13 cellular contexts compared by ENCODE assay signal in the genomic region with DNA sequence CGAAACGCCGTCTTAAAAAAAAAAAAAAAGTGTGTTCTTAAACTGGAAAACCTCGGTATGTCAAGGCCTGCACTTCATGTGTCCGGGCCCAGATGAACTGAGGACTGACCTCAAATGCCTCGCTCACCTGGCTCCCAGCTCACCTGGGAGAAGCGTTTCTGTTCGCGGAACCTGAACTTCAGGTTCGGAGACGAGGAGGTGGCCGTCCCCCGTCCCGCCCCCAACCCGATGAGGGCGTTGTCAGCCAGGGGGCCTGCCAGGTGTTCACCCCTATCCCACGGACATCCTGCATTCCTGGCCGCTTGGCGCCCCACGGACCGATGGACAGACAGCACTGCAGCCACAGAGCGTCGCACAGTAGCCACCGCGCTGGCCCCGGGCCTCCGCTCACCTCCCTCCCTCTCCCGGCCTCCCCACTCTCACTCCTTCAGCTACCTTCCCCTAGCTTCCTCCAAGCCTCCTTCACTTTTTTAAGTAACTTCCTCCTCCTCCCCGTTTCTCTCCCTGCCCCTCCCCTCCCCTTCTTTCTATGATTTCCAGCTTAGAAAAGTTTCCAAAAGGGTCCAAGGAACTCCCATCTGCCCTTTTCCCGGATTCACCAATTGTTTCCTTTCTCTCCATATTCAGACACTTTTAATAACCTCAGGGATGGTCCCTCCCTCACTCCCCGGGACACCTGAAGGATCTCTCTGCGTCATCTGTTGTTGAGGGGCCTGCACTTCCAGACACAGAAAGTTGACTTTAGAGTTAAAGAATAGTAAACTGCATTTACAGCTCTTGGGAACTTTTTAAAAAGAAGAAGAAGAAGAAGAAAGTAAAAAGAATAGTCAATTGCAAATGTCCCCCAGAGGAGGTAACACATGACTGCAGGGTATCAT. TPM values are rescaled to one million over a fixed set of nuclear protein-coding genes. Genes with fewer than 3 reads are reported as not detected.
A peak's percentile ranks its signal among the peaks of the same experiment; 100 is the strongest.
DNase-seq lines count a peak whose midpoint lies in the region; ATAC-seq and TF ChIP-seq lines count a peak whose summit lies in the region.
"Had no signal": no experiment of that assay in that cellular context is flagged by ENCODE, and none has a peak within 500 bp of the region (broad histone marks: within the 10 kb centered on the region; RNA-seq: fewer than 3 reads in every experiment).

No MANE protein-coding gene starts in this region.

- no peaks in the 10 kb centered on the region for H3K36me3 Mint-ChIP-seq in GM23338 (ENCODE audit: low read depth)
- H3K36me3 Mint-ChIP-seq in endothelial cell (ENCODE audit: low read depth, unreplicated experiment) = no peaks in the 10 kb centered on the region

- H3K4me3 ChIP-seq in GM23338 (peak overlapping the region; percentile 71), neutrophil (ENCODE audit: low read depth in 1 of 2, low read length in 1 of 2) (peak overlapping the region in 1 of 2 experiments; percentile 40), mammary epithelial cell (replicated peaks in 1 of 3; ENCODE audit: insufficient read depth in 1 of 3, low read depth in 2 of 3, low read length in 3 of 3) (no peak overlapping the region)
- H3K4me3 ChIP-seq: breast epithelium, suprapubic skin had no signal

- CTCF ChIA-PET in mammary epithelial cell (lab: Charles Lee; ENCODE audit: low non-redundant PET) = interaction anchor here (0.6 kb wide), 1 partner anchor 1186 kb away, joined by 16 read pairs; no protein-coding TSS in a partner anchor

- no peaks in the 10 kb centered on the region for H3F3A ChIP-seq in GM23338 (replicated peaks; ENCODE audit: low read depth)

- no peak overlapping the region for H3K9ac ChIP-seq in mammary epithelial cell (ENCODE audit: insufficient read depth, low read length)

- dilution Hi-C loops in mammary epithelial cell (cut with HindIII; ENCODE audit: low sequenced_read_pairs) = no loop called here

- no TSS peak for BruUV-seq in mammary epithelial cell (replicated peaks; lab: Mats Ljungman, UMichigan)

- no peaks in the 10 kb centered on the region; the same call in 1 of the 2 replicates for H3K4me1 ChIP-seq in GM23338 (ENCODE audit: insufficient read depth)
- peaks cover 23 to 32% of the 10 kb centered on the region in 2 experiments for H3K4me1 ChIP-seq in neutrophil (ENCODE audit: control insufficient read depth in 1 of 2, insufficient read depth in 1 of 2, low read depth in 1 of 2, low read length in 1 of 2)
- no peaks in the 10 kb centered on the region for H3K4me1 ChIP-seq in mammary epithelial cell (ENCODE audit: insufficient read depth, low read length)

- peak; percentile 89 for ATAC-seq in GM23338
- ATAC-seq in GM19463 (IDR thresholded peaks at IDR 0.05; ENCODE audit: unreplicated experiment) = no peak
- ATAC-seq: PC-3 had no signal

- H3K79me2 ChIP-seq in GM23338 (replicated peaks; ENCODE audit: insufficient read depth) (no peaks in the 10 kb centered on the region), mammary epithelial cell (ENCODE audit: insufficient read depth, low read length) (no peaks in the 10 kb centered on the region)

- peak overlapping the region; percentile 82 for H2AFZ ChIP-seq in GM23338
- no peak overlapping the region for H2AFZ ChIP-seq in mammary epithelial cell (ENCODE audit: low read depth, low read length)

- H3K9me3 ChIP-seq in neutrophil (no peaks in the 10 kb centered on the region), mammary epithelial cell (replicated peaks; ENCODE audit: insufficient read depth, low read length) (no peaks in the 10 kb centered on the region)
- H3K9me3 ChIP-seq: breast epithelium, suprapubic skin had no signal

- H3K4me2 ChIP-seq in GM23338 (peak overlapping the region; percentile 78), mammary epithelial cell (ENCODE audit: insufficient read depth, low read depth, low read length) (no peak overlapping the region)

- 89% methylated on average over 3 of the region's 32 CpGs for WGBS in mammary epithelial cell (ENCODE audit: low coverage, missing lambda C conversion rate)

- intact Hi-C loops in mammary epithelial cell (cut with micrococcal nuclease) = no loop called here

- H3K36me3 ChIP-seq in GM23338 (ENCODE audit: insufficient read depth) (no peaks in the 10 kb centered on the region), neutrophil (no peaks in the 10 kb centered on the region), mammary epithelial cell (ENCODE audit: insufficient read depth, low read length) (no peaks in the 10 kb centered on the region)
- H3K36me3 ChIP-seq: breast epithelium, suprapubic skin had no signal

- peaks cover 5% of the 10 kb centered on the region; the same call in 1 of the 2 replicates for H3K27me3 ChIP-seq in GM23338 (ENCODE audit: insufficient read depth)
- H3K27me3 ChIP-seq in neutrophil = no peaks in the 10 kb centered on the region
- H3K27me3 ChIP-seq in mammary epithelial cell (ENCODE audit: insufficient read depth, low read length) = no peaks in the 10 kb centered on the region
- H3K27me3 ChIP-seq: breast epithelium, suprapubic skin had no signal

- in situ Hi-C loops in mammary epithelial cell (cut with MboI; ENCODE audit: low sequenced_read_pairs in 2 of 2) = no loop called here

- H3K9me2 ChIP-seq in GM23338 (ENCODE audit: insufficient read depth) = no peaks in the 10 kb centered on the region

- H4K20me1 ChIP-seq in GM23338 (replicated peaks; ENCODE audit: insufficient read depth) (no peaks in the 10 kb centered on the region), mammary epithelial cell (ENCODE audit: insufficient read depth, low read length) (no peaks in the 10 kb centered on the region)

- peaks cover 10% of the 10 kb centered on the region for H3K27me3 Mint-ChIP-seq in GM23338 (ENCODE audit: insufficient read depth, low read depth, poor library complexity)
- H3K27me3 Mint-ChIP-seq in endothelial cell (ENCODE audit: unreplicated experiment) = peaks cover 2% of the 10 kb centered on the region

- DNase-seq in GM23338 (ENCODE audit: low spot score) (peak; percentile 74), NOMO-1 treated with DMSO at 0.1 percent for 48 hours (lab: John Stamatoyannopoulos, UW; ENCODE audit: unreplicated experiment) (peak; percentile 37), endothelial cell (ENCODE audit: low spot score) (no peak), NCI-H146 (lab: John Stamatoyannopoulos, UW) (no peak), mammary epithelial cell (no peak), A172 (ENCODE audit: low spot score) (no peak)
- DNase-seq: activated CD4-positive, alpha-beta T cell treated with anti-CD3 and anti-CD28 coated beads for 4 hours; nephron progenitor cell; PC-3 had no signal

- TF ChIP-seq CTCF in GM23338 (conservative IDR thresholded peaks at IDR 0.05; ENCODE audit: low read depth in 2 of 2) = 0 out of 4 replicates have a peak, but pooled peaks of 1 of the 2 experiments have one; percentile 1
- no peak for TF ChIP-seq CTCF in endothelial cell (IDR thresholded peaks at IDR 0.05; ENCODE audit: unreplicated experiment)
- no peak for TF ChIP-seq CTCF in neutrophil (IDR thresholded peaks at IDR 0.05)
- TF ChIP-seq CTCF in mammary epithelial cell (conservative IDR thresholded peaks at IDR 0.05 in 1 of 2, IDR thresholded peaks at IDR 0.05 in 1 of 2; ENCODE audit: extremely low read depth in 1 of 2, insufficient read depth in 1 of 2, low read depth in 1 of 2, low read length in 2 of 2) = no peak

- H3K27ac Mint-ChIP-seq in GM23338 (no peak overlapping the region), endothelial cell (ENCODE audit: unreplicated experiment) (no peak overlapping the region)

- no peak overlapping the region for H3K27ac ChIP-seq in GM23338 (ENCODE audit: low read depth)
- peak overlapping the region; percentile 67 for H3K27ac ChIP-seq in neutrophil
- H3K27ac ChIP-seq in mammary epithelial cell (ENCODE audit: insufficient read depth, low read depth, low read length) = no peak overlapping the region
- H3K27ac ChIP-seq: suprapubic skin had no signal

- peak overlapping the region; percentile 83 for H3K4me3 Mint-ChIP-seq in GM23338
- H3K4me3 Mint-ChIP-seq in endothelial cell (ENCODE audit: unreplicated experiment) = peak overlapping the region; percentile 40
- H3K4me3 Mint-ChIP-seq: nephron progenitor cell had no signal

- H3K9me3 Mint-ChIP-seq in GM23338 (no peaks in the 10 kb centered on the region), endothelial cell (ENCODE audit: unreplicated experiment) (no peaks in the 10 kb centered on the region)
- H3K9me3 Mint-ChIP-seq: nephron progenitor cell had no signal

- H3K4me1 Mint-ChIP-seq in GM23338 = peaks cover 7% of the 10 kb centered on the region; the same call in 2 of the 3 replicates
- H3K4me1 Mint-ChIP-seq in endothelial cell (ENCODE audit: unreplicated experiment) = peaks cover 17% of the 10 kb centered on the region

TF ChIP-seq in GM23338, 12 proteins besides CTCF, POLR2A, EP300 and RAD21 (continues in another document):
- TF ChIP-seq EZH2phosphoT487 (IDR thresholded peaks at IDR 0.05; ENCODE audit: unreplicated experiment) (no peak), ZNF114 (CRISPR knock-in tag; IDR thresholded peaks at IDR 0.05) (no peak)

RNA-seq across cellular contexts. Expression of a gene that starts 22.7 kb away (rescaled TPM):
- total RNA-seq in GM23338 (2014; rRNA removed; shearing (Covaris generic)) = 328 and 369 TPM in 2 replicates
- 147 and 157 TPM in 2 replicates for polyA plus RNA-seq in GM23338 (2016; fragmentation: Nextera tagmentation; extraction: Ambion mirVana)
- 50.0 TPM for total RNA-seq in endothelial cell (ENCODE audit: unreplicated experiment)
- total RNA-seq in mammary epithelial cell = 10 to 100 TPM; 23.5 to 69.5 TPM
- polyA plus RNA-seq in mammary epithelial cell = 127 TPM
- 152 TPM for polyA minus RNA-seq in mammary epithelial cell
- 163 and 198 TPM in 2 replicates for total RNA-seq in A172 (2014; rRNA removed; shearing (Covaris generic))

RNA-seq across cellular contexts. Expression of a gene that starts 54.7 kb away (rescaled TPM):
- 10.8 and 11.2 TPM in 2 replicates for total RNA-seq in GM23338 (2014; rRNA removed; shearing (Covaris generic))
- polyA plus RNA-seq in GM23338 (2016; fragmentation: Nextera tagmentation; extraction: Ambion mirVana) (3.6 and 3.7 TPM in 2 replicates), mammary epithelial cell (1.4 TPM)
- total RNA-seq in endothelial cell (ENCODE audit: unreplicated experiment) (7.5 TPM), mammary epithelial cell (1 to 10 TPM in 1 of 2 donors, under 1 TPM in 1; 0.17 to 3.4 TPM)
- polyA minus RNA-seq in mammary epithelial cell = 2.2 TPM
- 2.7 and 3.6 TPM in 2 replicates for total RNA-seq in A172 (2014; rRNA removed; shearing (Covaris generic))

Comparison
In these comparisons a context has a peak if more than half of its experiments do, and no peak if none do; other contexts are left out.
1. DNase-seq: peak in GM23338 (single experiment) and NOMO-1 treated with DMSO at 0.1 percent for 48 hours (single experiment); none in endothelial cell (single experiment), NCI-H146 (single experiment), mammary epithelial cell (single experiment) and A172 (single experiment).